Comparison of ENCODE assay signal across 8 cellular contexts in the genomic region with DNA sequence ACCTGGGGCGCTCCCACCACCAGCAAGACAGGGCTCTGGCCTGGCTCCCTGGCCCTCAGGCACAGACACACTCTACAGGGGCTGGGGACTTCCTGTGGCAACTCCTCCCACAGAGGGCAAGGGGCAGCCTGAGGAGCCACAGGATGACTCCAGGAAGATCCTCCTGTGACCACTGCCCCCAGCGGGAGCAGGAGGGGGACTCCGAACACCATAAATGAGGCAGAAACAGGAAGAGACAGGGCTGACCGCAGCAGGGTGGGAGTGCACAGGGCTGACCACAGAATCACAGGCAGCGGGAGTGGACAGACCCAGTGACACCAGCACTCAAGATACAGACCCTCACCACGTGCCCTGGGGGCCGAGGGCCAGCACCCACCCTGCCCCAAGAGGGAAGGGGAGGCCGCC. TPM values are rescaled to one million over a fixed set of nuclear protein-coding genes. Genes with fewer than 3 reads are reported as not detected.
DNase-seq lines count a peak whose midpoint lies in the region; ATAC-seq and TF ChIP-seq lines count a peak whose summit lies in the region.

No MANE protein-coding gene starts in this region.

- TF ChIP-seq CTCF in right lobe of liver (IDR thresholded peaks at IDR 0.05) (no peak), tibial artery (IDR thresholded peaks at IDR 0.05) (no peak)

- ATAC-seq in Right ventricle myocardium inferior, result peak; percentile 11
- ATAC-seq in activated naive CD4-positive, alpha-beta T cell treated with anti-CD3 and anti-CD28 coated beads, Interleukin-2, amount 50 U/mL, for 72 hours, result no peak
- peak; percentile 29 to 60 (median 50) for ATAC-seq in right lobe of liver

- peak overlapping the region; percentile 93 to 94 for H3K27ac Mint-ChIP-seq in activated naive CD4-positive, alpha-beta T cell treated with anti-CD3 and anti-CD28 coated beads, Interleukin-2, amount 50 U/mL, for 72 hours

- H3K36me3 ChIP-seq in right lobe of liver, result no peaks in the 10 kb centered on the region
- H3K36me3 ChIP-seq in tibial artery, result no peaks in the 10 kb centered on the region

- H3K27me3 ChIP-seq in right lobe of liver (no peaks in the 10 kb centered on the region), tibial artery (no peaks in the 10 kb centered on the region)

- H3K4me3 ChIP-seq in right lobe of liver, result no peak overlapping the region
- no peak overlapping the region for H3K4me3 ChIP-seq in tibial artery

- intact Hi-C loops in Right ventricle myocardium inferior (cut with DNase I) (no loop called here), cardiac septum (cut with DNase I) (no loop called here), right lobe of liver (cut with DNase I) (no loop called here), tibial artery (cut with DNase I; ENCODE audit: low total_unique reads) (no loop called here)

- no peaks in the 10 kb centered on the region for H3K9me3 Mint-ChIP-seq in activated naive CD4-positive, alpha-beta T cell treated with anti-CD3 and anti-CD28 coated beads, Interleukin-2, amount 50 U/mL, for 72 hours

- DNase-seq in Right ventricle myocardium inferior (ENCODE audit: missing footprints), result peak; percentile 70
- DNase-seq in cardiac septum (ENCODE audit: low spot score), result no peak
- no peak for DNase-seq in activated naive CD4-positive, alpha-beta T cell treated with anti-CD3 and anti-CD28 coated beads, Interleukin-2, amount 50 U/mL, for 72 hours (ENCODE audit: low spot score in 2 of 2)
- DNase-seq in right lobe of liver, result peak in 2 of 3 donors; percentile 69 to 77
- DNase-seq in effector CD4-positive, alpha-beta T cell, result no peak
- no peak for DNase-seq in SW 1271 (lab: John Stamatoyannopoulos, UW)
- DNase-seq in tibial artery, result no peak
- DNase-seq in NCI-H1092 treated with DMSO at 0.1 percent for 48 hours (lab: John Stamatoyannopoulos, UW), result no peak

- H3K36me3 Mint-ChIP-seq in activated naive CD4-positive, alpha-beta T cell treated with anti-CD3 and anti-CD28 coated beads, Interleukin-2, amount 50 U/mL, for 72 hours, result no peaks in the 10 kb centered on the region

- TF ChIP-seq POLR2A in right lobe of liver (IDR thresholded peaks at IDR 0.05), result peak; percentile 12

- WGBS in right lobe of liver (ENCODE audit: insufficient coverage, low coverage, low lambda C conversion rate, missing lambda C conversion rate), result 40% methylated on average over 3 of the region's 8 CpGs

- peaks cover 0 to 28% (median 8%) of the 10 kb centered on the region in 4 donors for H3K4me1 ChIP-seq in right lobe of liver
- H3K4me1 ChIP-seq in tibial artery, result peaks cover 0 to 8% (median 0%) of the 10 kb centered on the region in 4 donors

- peak overlapping the region; percentile 11 to 65 (median 54) for H3K27ac ChIP-seq in right lobe of liver
- H3K27ac ChIP-seq in tibial artery, result no peak overlapping the region

- H3K9me3 ChIP-seq in right lobe of liver (no peaks in the 10 kb centered on the region), tibial artery (no peaks in the 10 kb centered on the region)

RNA-seq across cellular contexts. Expression of gene ARAP1, which starts 10.8 kb away (rescaled TPM):
- total RNA-seq in Right ventricle myocardium inferior (55.2 TPM), cardiac septum (46.3 TPM), right lobe of liver (10 to 100 TPM; 32.9 to 76.7 (median 41.2) TPM)
- 100 to 1,000 TPM; 102 to 121 TPM for total RNA-seq in activated naive CD4-positive, alpha-beta T cell treated with anti-CD3 and anti-CD28 coated beads, Interleukin-2, amount 50 U/mL, for 72 hours

RNA-seq across cellular contexts. Expression of gene STARD10, which starts 52.4 kb away (rescaled TPM):
- total RNA-seq in Right ventricle myocardium inferior, result 114 TPM
- total RNA-seq in cardiac septum, result 45.2 TPM
- 10 to 100 TPM in 1 of 2 donors, 1 to 10 TPM in 1; 8.0 to 11.9 TPM for total RNA-seq in activated naive CD4-positive, alpha-beta T cell treated with anti-CD3 and anti-CD28 coated beads, Interleukin-2, amount 50 U/mL, for 72 hours
- 100 to 1,000 TPM; 282 to 525 (median 330) TPM for total RNA-seq in right lobe of liver

Comparison
In these comparisons a context has a peak if more than half of its experiments do, and no peak if none do; other contexts are left out.
1. DNase-seq: peak in Right ventricle myocardium inferior (single experiment) and right lobe of liver (2 of 3); none in cardiac septum (single experiment), activated naive CD4-positive, alpha-beta T cell treated with anti-CD3 and anti-CD28 coated beads, Interleukin-2, amount 50 U/mL, for 72 hours (0 of 2), effector CD4-positive, alpha-beta T cell (single experiment), SW 1271 (0 of 2), tibial artery (0 of 2) and NCI-H1092 treated with DMSO at 0.1 percent for 48 hours (single experiment).
2. ATAC-seq: peak in Right ventricle myocardium inferior (single experiment) and right lobe of liver (4 of 4); none in activated naive CD4-positive, alpha-beta T cell treated with anti-CD3 and anti-CD28 coated beads, Interleukin-2, amount 50 U/mL, for 72 hours (0 of 2).
3. H3K27ac ChIP-seq: peak in right lobe of liver (3 of 3); none in tibial artery (0 of 2).